ENCODE assay signal across 1 cellular context in the genomic region with DNA sequence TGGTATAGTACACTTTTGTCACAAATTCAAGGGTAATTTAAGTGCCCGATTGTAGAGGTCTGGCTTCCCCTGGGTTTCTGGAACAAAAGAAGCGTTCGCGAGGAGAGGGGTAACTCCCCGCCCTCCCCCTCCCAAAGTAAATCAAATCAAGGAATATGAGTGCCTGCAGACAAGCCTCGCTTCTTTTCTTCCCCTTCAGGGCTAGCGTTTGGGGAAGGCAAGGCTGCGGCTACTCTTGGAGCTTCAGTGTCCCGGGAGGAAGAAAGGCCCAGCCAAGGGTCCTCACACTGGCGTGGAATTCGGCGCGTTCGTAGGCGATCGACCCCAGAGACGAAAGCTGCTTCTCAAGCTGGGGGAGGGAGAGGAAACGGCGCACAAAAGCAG.
A peak's percentile ranks its signal among the peaks of the same experiment; 100 is the strongest.
TF ChIP-seq lines count a peak whose summit lies in the region.

No MANE protein-coding gene starts in this region.

TF ChIP-seq in HepG2, 621 proteins besides CTCF, POLR2A, EP300 and RAD21 (continued from another document and continues in another):
- TF ChIP-seq, protein P1, sequence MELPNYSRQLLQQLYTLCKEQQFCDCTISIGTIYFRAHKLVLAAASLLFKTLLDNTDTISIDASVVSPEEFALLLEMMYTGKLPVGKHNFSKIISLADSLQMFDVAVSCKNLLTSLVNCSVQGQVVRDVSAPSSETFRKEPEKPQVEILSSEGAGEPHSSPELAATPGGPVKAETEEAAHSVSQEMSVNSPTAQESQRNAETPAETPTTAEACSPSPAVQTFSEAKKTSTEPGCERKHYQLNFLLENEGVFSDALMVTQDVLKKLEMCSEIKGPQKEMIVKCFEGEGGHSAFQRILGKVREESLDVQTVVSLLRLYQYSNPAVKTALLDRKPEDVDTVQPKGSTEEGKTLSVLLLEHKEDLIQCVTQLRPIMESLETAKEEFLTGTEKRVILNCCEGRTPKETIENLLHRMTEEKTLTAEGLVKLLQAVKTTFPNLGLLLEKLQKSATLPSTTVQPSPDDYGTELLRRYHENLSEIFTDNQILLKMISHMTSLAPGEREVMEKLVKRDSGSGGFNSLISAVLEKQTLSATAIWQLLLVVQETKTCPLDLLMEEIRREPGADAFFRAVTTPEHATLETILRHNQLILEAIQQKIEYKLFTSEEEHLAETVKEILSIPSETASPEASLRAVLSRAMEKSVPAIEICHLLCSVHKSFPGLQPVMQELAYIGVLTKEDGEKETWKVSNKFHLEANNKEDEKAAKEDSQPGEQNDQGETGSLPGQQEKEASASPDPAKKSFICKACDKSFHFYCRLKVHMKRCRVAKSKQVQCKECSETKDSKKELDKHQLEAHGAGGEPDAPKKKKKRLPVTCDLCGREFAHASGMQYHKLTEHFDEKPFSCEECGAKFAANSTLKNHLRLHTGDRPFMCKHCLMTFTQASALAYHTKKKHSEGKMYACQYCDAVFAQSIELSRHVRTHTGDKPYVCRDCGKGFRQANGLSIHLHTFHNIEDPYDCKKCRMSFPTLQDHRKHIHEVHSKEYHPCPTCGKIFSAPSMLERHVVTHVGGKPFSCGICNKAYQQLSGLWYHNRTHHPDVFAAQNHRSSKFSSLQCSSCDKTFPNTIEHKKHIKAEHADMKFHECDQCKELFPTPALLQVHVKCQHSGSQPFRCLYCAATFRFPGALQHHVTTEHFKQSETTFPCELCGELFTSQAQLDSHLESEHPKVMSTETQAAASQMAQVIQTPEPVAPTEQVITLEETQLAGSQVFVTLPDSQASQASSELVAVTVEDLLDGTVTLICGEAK (IDR thresholded peaks at IDR 0.05), result no peak
- TF ChIP-seq, protein P1 (CRISPR knock-in tag; IDR thresholded peaks at IDR 0.05), result no peak; the same call in 1 of the 2 replicates
- TF ChIP-seq SIX1 (CRISPR knock-in tag; IDR thresholded peaks at IDR 0.05; ENCODE audit: borderline replicate concordance) (no peak), KLF11 (CRISPR knock-in tag; IDR thresholded peaks at IDR 0.05) (no peak), ZKSCAN5 (CRISPR knock-in tag; IDR thresholded peaks at IDR 0.05) (no peak), MZF1 (CRISPR knock-in tag; IDR thresholded peaks at IDR 0.05; ENCODE audit: borderline replicate concordance) (no peak), ZNF468 (CRISPR knock-in tag; IDR thresholded peaks at IDR 0.05) (no peak), RARA (CRISPR knock-in tag; IDR thresholded peaks at IDR 0.05) (no peak), GFI1 (CRISPR knock-in tag; IDR thresholded peaks at IDR 0.05; ENCODE audit: borderline replicate concordance) (no peak), JUND (CRISPR knock-in tag; IDR thresholded peaks at IDR 0.05) (no peak), YY1 (IDR thresholded peaks at IDR 0.05; ENCODE audit: insufficient read depth, insufficient replicate concordance, low read depth, low read length) (no peak), BORCS8-MEF2B (CRISPR knock-in tag; IDR thresholded peaks at IDR 0.05) (no peak), HNRNPL (IDR thresholded peaks at IDR 0.05; ENCODE audit: low read depth, low read length) (no peak), ZMYM3 (CRISPR knock-in tag; IDR thresholded peaks at IDR 0.05) (no peak), CCAR2 (optimal IDR thresholded peaks at IDR 0.05; ENCODE audit: low read depth, low read length) (no peak), ZNF737 (CRISPR knock-in tag; IDR thresholded peaks at IDR 0.05; ENCODE audit: borderline replicate concordance) (no peak), MAFG (CRISPR knock-in tag; IDR thresholded peaks at IDR 0.05) (no peak), RXRA (CRISPR knock-in tag; IDR thresholded peaks at IDR 0.05) (no peak; the same call in 1 of the 2 replicates), SOX6 (IDR thresholded peaks at IDR 0.05) (no peak), SOX6 (CRISPR knock-in tag; IDR thresholded peaks at IDR 0.05) (no peak), CCDC6 (CRISPR knock-in tag; IDR thresholded peaks at IDR 0.05) (no peak), ZNF44 (CRISPR knock-in tag; IDR thresholded peaks at IDR 0.05) (no peak), ZNF780A (CRISPR knock-in tag; IDR thresholded peaks at IDR 0.05) (no peak), PHF8 (CRISPR knock-in tag; IDR thresholded peaks at IDR 0.05) (peak; percentile 71), ZFY (CRISPR knock-in tag; IDR thresholded peaks at IDR 0.05) (0 out of 2 replicates have a peak, but pooled peaks have one; percentile 46), FOXK1 (CRISPR knock-in tag; IDR thresholded peaks at IDR 0.05; ENCODE audit: borderline replicate concordance, low read depth) (no peak), SRSF1 (optimal IDR thresholded peaks at IDR 0.05; ENCODE audit: low read depth, low read length) (no peak), HES4 (CRISPR knock-in tag; IDR thresholded peaks at IDR 0.05; ENCODE audit: borderline replicate concordance) (0 out of 2 replicates have a peak, but pooled peaks have one; percentile 2)
- TF ChIP-seq, protein P2, sequence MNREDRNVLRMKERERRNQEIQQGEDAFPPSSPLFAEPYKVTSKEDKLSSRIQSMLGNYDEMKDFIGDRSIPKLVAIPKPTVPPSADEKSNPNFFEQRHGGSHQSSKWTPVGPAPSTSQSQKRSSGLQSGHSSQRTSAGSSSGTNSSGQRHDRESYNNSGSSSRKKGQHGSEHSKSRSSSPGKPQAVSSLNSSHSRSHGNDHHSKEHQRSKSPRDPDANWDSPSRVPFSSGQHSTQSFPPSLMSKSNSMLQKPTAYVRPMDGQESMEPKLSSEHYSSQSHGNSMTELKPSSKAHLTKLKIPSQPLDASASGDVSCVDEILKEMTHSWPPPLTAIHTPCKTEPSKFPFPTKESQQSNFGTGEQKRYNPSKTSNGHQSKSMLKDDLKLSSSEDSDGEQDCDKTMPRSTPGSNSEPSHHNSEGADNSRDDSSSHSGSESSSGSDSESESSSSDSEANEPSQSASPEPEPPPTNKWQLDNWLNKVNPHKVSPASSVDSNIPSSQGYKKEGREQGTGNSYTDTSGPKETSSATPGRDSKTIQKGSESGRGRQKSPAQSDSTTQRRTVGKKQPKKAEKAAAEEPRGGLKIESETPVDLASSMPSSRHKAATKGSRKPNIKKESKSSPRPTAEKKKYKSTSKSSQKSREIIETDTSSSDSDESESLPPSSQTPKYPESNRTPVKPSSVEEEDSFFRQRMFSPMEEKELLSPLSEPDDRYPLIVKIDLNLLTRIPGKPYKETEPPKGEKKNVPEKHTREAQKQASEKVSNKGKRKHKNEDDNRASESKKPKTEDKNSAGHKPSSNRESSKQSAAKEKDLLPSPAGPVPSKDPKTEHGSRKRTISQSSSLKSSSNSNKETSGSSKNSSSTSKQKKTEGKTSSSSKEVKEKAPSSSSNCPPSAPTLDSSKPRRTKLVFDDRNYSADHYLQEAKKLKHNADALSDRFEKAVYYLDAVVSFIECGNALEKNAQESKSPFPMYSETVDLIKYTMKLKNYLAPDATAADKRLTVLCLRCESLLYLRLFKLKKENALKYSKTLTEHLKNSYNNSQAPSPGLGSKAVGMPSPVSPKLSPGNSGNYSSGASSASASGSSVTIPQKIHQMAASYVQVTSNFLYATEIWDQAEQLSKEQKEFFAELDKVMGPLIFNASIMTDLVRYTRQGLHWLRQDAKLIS (CRISPR knock-in tag; IDR thresholded peaks at IDR 0.05), result no peak
- TF ChIP-seq, protein P3, sequence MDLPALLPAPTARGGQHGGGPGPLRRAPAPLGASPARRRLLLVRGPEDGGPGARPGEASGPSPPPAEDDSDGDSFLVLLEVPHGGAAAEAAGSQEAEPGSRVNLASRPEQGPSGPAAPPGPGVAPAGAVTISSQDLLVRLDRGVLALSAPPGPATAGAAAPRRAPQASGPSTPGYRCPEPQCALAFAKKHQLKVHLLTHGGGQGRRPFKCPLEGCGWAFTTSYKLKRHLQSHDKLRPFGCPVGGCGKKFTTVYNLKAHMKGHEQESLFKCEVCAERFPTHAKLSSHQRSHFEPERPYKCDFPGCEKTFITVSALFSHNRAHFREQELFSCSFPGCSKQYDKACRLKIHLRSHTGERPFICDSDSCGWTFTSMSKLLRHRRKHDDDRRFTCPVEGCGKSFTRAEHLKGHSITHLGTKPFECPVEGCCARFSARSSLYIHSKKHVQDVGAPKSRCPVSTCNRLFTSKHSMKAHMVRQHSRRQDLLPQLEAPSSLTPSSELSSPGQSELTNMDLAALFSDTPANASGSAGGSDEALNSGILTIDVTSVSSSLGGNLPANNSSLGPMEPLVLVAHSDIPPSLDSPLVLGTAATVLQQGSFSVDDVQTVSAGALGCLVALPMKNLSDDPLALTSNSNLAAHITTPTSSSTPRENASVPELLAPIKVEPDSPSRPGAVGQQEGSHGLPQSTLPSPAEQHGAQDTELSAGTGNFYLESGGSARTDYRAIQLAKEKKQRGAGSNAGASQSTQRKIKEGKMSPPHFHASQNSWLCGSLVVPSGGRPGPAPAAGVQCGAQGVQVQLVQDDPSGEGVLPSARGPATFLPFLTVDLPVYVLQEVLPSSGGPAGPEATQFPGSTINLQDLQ (CRISPR knock-in tag; IDR thresholded peaks at IDR 0.05), result no peak
- TF ChIP-seq, protein P4, sequence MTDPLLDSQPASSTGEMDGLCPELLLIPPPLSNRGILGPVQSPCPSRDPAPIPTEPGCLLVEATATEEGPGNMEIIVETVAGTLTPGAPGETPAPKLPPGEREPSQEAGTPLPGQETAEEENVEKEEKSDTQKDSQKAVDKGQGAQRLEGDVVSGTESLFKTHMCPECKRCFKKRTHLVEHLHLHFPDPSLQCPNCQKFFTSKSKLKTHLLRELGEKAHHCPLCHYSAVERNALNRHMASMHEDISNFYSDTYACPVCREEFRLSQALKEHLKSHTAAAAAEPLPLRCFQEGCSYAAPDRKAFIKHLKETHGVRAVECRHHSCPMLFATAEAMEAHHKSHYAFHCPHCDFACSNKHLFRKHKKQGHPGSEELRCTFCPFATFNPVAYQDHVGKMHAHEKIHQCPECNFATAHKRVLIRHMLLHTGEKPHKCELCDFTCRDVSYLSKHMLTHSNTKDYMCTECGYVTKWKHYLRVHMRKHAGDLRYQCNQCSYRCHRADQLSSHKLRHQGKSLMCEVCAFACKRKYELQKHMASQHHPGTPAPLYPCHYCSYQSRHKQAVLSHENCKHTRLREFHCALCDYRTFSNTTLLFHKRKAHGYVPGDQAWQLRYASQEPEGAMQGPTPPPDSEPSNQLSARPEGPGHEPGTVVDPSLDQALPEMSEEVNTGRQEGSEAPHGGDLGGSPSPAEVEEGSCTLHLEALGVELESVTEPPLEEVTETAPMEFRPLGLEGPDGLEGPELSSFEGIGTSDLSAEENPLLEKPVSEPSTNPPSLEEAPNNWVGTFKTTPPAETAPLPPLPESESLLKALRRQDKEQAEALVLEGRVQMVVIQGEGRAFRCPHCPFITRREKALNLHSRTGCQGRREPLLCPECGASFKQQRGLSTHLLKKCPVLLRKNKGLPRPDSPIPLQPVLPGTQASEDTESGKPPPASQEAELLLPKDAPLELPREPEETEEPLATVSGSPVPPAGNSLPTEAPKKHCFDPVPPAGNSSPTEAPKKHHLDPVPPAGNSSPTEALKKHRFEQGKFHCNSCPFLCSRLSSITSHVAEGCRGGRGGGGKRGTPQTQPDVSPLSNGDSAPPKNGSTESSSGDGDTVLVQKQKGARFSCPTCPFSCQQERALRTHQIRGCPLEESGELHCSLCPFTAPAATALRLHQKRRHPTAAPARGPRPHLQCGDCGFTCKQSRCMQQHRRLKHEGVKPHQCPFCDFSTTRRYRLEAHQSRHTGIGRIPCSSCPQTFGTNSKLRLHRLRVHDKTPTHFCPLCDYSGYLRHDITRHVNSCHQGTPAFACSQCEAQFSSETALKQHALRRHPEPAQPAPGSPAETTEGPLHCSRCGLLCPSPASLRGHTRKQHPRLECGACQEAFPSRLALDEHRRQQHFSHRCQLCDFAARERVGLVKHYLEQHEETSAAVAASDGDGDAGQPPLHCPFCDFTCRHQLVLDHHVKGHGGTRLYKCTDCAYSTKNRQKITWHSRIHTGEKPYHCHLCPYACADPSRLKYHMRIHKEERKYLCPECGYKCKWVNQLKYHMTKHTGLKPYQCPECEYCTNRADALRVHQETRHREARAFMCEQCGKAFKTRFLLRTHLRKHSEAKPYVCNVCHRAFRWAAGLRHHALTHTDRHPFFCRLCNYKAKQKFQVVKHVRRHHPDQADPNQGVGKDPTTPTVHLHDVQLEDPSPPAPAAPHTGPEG (CRISPR knock-in tag; IDR thresholded peaks at IDR 0.05), result no peak
- TF ChIP-seq, protein P5, sequence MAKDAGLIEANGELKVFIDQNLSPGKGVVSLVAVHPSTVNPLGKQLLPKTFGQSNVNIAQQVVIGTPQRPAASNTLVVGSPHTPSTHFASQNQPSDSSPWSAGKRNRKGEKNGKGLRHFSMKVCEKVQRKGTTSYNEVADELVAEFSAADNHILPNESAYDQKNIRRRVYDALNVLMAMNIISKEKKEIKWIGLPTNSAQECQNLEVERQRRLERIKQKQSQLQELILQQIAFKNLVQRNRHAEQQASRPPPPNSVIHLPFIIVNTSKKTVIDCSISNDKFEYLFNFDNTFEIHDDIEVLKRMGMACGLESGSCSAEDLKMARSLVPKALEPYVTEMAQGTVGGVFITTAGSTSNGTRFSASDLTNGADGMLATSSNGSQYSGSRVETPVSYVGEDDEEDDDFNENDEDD (CRISPR knock-in tag; IDR thresholded peaks at IDR 0.05; ENCODE audit: borderline replicate concordance), result no peak
- TF ChIP-seq, protein P6, sequence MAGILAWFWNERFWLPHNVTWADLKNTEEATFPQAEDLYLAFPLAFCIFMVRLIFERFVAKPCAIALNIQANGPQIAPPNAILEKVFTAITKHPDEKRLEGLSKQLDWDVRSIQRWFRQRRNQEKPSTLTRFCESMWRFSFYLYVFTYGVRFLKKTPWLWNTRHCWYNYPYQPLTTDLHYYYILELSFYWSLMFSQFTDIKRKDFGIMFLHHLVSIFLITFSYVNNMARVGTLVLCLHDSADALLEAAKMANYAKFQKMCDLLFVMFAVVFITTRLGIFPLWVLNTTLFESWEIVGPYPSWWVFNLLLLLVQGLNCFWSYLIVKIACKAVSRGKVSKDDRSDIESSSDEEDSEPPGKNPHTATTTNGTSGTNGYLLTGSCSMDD (CRISPR knock-in tag; IDR thresholded peaks at IDR 0.05), result no peak
